Comparison of ENCODE assay signal across 8 cellular contexts in genomic region chr17:35242805-35243458, GRCh38. TPM values are rescaled to one million over a fixed set of nuclear protein-coding genes. Genes with fewer than 3 reads are reported as not detected.
DNase-seq lines count a peak whose midpoint lies in the region; ATAC-seq lines count a peak whose summit lies in the region.

Gene SLFN5, plus strand, starts transcription at chr17:35243072. Its CDS starts 15,619 bp downstream, at chr17:35258691.

- peak; percentile 69 for ATAC-seq in HG03039 (IDR thresholded peaks at IDR 0.05; ENCODE audit: unreplicated experiment)

- DNase-seq in SIG-M5 treated with dmso at 0.1 percent for 504 hours (lab: John Stamatoyannopoulos, UW; ENCODE audit: unreplicated experiment) (peak; percentile 83), SIG-M5 (lab: John Stamatoyannopoulos, UW) (no peak), NCI-H2171 (lab: John Stamatoyannopoulos, UW) (peak; percentile 38), cerebellum (ENCODE audit: low spot score) (peak; percentile 82), islet precursor cell (peak; percentile 98)
- DNase-seq in activated CD4-positive, alpha-beta T cell treated with anti-CD3 and anti-CD28 coated beads for 1 hour = peak; percentile 94
- peak; percentile 86 for DNase-seq in stimulated activated CD4-positive, alpha-beta T cell treated with anti-CD3 and anti-CD28 coated beads, Interleukin-12 subunit alpha, Interleukin-12 subunit beta, amount 100 ng/mL, for 4 hours

RNA-seq across cellular contexts. Expression of gene SLFN5, which starts in this region (rescaled TPM):
- 8.0 TPM for total RNA-seq in cerebellum
